In genomic region chr6:32191696-32192607, GRCh38 we compare ENCODE assay signal across 1 cellular context.
TF ChIP-seq lines count a peak whose summit lies in the region.

No MANE protein-coding gene starts in this region.

TF ChIP-seq in K562, 482 proteins besides CTCF, POLR2A, EP300 and RAD21:
- no peak for TF ChIP-seq MTA1 (IDR thresholded peaks at IDR 0.05; ENCODE audit: borderline replicate concordance)
- 0 out of 2 replicates have a peak, but pooled peaks have one; percentile 20 for TF ChIP-seq HINFP (tag; conservative IDR thresholded peaks at IDR 0.05; ENCODE audit: low read depth)
- no peak for TF ChIP-seq SMARCC2 (IDR thresholded peaks at IDR 0.05; ENCODE audit: low read depth)
- TF ChIP-seq, protein P1, sequence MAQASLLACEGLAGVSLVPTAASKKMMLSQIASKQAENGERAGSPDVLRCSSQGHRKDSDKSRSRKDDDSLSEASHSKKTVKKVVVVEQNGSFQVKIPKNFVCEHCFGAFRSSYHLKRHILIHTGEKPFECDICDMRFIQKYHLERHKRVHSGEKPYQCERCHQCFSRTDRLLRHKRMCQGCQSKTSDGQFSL (CRISPR knock-in tag; IDR thresholded peaks at IDR 0.05), result peak; percentile 38; the same call in 1 of the 2 replicates
- TF ChIP-seq, protein P1 (tag; IDR thresholded peaks at IDR 0.05), result no peak; a peak in 1 of 4 replicates
- TF ChIP-seq SMARCA5 (IDR thresholded peaks at IDR 0.05), result no peak
- peak; percentile 37; the same call in 1 of the 2 replicates for TF ChIP-seq DMBX1 (CRISPR knock-in tag; IDR thresholded peaks at IDR 0.05; ENCODE audit: borderline replicate concordance)
- TF ChIP-seq ZNF696 (CRISPR knock-in tag; conservative IDR thresholded peaks at IDR 0.05), result no peak
- TF ChIP-seq THRB (CRISPR knock-in tag; conservative IDR thresholded peaks at IDR 0.05), result 0 out of 2 replicates have a peak, but pooled peaks have one; percentile 28
- peak; percentile 23; the same call in 1 of the 2 replicates for TF ChIP-seq ZFX (CRISPR knock-in tag; IDR thresholded peaks at IDR 0.05)
- TF ChIP-seq POLR2G (IDR thresholded peaks at IDR 0.05; ENCODE audit: low read depth, low read length), result peak; percentile 51
- no peak for TF ChIP-seq FOSL1 (tag; conservative IDR thresholded peaks at IDR 0.05)
- TF ChIP-seq ARID1B (IDR thresholded peaks at IDR 0.05), result no peak
- TF ChIP-seq RBFOX2 (IDR thresholded peaks at IDR 0.05; ENCODE audit: low read depth, low read length), result peak; percentile 62
- no peak for TF ChIP-seq KLF6 (CRISPR knock-in tag; IDR thresholded peaks at IDR 0.05; ENCODE audit: borderline replicate concordance)
- no peak for TF ChIP-seq ZNF23 (CRISPR knock-in tag; IDR thresholded peaks at IDR 0.05)
- TF ChIP-seq, protein P2, sequence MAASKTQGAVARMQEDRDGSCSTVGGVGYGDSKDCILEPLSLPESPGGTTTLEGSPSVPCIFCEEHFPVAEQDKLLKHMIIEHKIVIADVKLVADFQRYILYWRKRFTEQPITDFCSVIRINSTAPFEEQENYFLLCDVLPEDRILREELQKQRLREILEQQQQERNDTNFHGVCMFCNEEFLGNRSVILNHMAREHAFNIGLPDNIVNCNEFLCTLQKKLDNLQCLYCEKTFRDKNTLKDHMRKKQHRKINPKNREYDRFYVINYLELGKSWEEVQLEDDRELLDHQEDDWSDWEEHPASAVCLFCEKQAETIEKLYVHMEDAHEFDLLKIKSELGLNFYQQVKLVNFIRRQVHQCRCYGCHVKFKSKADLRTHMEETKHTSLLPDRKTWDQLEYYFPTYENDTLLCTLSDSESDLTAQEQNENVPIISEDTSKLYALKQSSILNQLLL (CRISPR knock-in tag; IDR thresholded peaks at IDR 0.05; ENCODE audit: borderline replicate concordance), result no peak
- TF ChIP-seq ZBTB1 (CRISPR knock-in tag; IDR thresholded peaks at IDR 0.05; ENCODE audit: borderline replicate concordance, low read depth), result no peak
- no peak for TF ChIP-seq MAZ (CRISPR knock-in tag; conservative IDR thresholded peaks at IDR 0.05 in 1 of 2, IDR thresholded peaks at IDR 0.05 in 1 of 2)
- peak in 1 of 2 experiments; percentile 27; a peak in 1 of 4 replicates for TF ChIP-seq HDAC1 (IDR thresholded peaks at IDR 0.05)
- TF ChIP-seq NBN (IDR thresholded peaks at IDR 0.05; ENCODE audit: low read depth), result no peak
- no peak for TF ChIP-seq MCM5 (IDR thresholded peaks at IDR 0.05; ENCODE audit: low read depth)
- TF ChIP-seq, protein P3, sequence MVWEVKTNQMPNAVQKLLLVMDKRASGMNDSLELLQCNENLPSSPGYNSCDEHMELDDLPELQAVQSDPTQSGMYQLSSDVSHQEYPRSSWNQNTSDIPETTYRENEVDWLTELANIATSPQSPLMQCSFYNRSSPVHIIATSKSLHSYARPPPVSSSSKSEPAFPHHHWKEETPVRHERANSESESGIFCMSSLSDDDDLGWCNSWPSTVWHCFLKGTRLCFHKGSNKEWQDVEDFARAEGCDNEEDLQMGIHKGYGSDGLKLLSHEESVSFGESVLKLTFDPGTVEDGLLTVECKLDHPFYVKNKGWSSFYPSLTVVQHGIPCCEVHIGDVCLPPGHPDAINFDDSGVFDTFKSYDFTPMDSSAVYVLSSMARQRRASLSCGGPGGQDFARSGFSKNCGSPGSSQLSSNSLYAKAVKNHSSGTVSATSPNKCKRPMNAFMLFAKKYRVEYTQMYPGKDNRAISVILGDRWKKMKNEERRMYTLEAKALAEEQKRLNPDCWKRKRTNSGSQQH (CRISPR knock-in tag; IDR thresholded peaks at IDR 0.05), result 0 out of 2 replicates have a peak, but pooled peaks have one; percentile 12
- TF ChIP-seq ZBTB7A (IDR thresholded peaks at IDR 0.05; ENCODE audit: borderline replicate concordance, control insufficient read depth, low read depth, low read length), result peak; percentile 58; the same call in 1 of the 2 replicates
- TF ChIP-seq ZNF830 (CRISPR knock-in tag; IDR thresholded peaks at IDR 0.05), result no peak
- TF ChIP-seq ZFP30 (CRISPR knock-in tag; IDR thresholded peaks at IDR 0.05; ENCODE audit: borderline replicate concordance), result no peak
- TF ChIP-seq ZBTB26 (CRISPR knock-in tag; IDR thresholded peaks at IDR 0.05), result 0 out of 2 replicates have a peak, but pooled peaks have one; percentile 38
- TF ChIP-seq, protein P4, sequence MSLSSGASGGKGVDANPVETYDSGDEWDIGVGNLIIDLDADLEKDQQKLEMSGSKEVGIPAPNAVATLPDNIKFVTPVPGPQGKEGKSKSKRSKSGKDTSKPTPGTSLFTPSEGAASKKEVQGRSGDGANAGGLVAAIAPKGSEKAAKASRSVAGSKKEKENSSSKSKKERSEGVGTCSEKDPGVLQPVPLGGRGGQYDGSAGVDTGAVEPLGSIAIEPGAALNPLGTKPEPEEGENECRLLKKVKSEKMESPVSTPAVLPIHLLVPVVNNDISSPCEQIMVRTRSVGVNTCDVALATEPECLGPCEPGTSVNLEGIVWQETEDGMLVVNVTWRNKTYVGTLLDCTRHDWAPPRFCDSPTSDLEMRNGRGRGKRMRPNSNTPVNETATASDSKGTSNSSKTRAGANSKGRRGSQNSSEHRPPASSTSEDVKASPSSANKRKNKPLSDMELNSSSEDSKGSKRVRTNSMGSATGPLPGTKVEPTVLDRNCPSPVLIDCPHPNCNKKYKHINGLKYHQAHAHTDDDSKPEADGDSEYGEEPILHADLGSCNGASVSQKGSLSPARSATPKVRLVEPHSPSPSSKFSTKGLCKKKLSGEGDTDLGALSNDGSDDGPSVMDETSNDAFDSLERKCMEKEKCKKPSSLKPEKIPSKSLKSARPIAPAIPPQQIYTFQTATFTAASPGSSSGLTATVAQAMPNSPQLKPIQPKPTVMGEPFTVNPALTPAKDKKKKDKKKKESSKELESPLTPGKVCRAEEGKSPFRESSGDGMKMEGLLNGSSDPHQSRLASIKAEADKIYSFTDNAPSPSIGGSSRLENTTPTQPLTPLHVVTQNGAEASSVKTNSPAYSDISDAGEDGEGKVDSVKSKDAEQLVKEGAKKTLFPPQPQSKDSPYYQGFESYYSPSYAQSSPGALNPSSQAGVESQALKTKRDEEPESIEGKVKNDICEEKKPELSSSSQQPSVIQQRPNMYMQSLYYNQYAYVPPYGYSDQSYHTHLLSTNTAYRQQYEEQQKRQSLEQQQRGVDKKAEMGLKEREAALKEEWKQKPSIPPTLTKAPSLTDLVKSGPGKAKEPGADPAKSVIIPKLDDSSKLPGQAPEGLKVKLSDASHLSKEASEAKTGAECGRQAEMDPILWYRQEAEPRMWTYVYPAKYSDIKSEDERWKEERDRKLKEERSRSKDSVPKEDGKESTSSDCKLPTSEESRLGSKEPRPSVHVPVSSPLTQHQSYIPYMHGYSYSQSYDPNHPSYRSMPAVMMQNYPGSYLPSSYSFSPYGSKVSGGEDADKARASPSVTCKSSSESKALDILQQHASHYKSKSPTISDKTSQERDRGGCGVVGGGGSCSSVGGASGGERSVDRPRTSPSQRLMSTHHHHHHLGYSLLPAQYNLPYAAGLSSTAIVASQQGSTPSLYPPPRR (CRISPR knock-in tag; IDR thresholded peaks at IDR 0.05; ENCODE audit: borderline replicate concordance), result no peak
- TF ChIP-seq ZNF146 (CRISPR knock-in tag; IDR thresholded peaks at IDR 0.05; ENCODE audit: unreplicated experiment), result no peak
- TF ChIP-seq NFRKB (IDR thresholded peaks at IDR 0.05; ENCODE audit: low read depth), result peak; percentile 84; the same call in 1 of the 2 replicates
- TF ChIP-seq KHSRP (IDR thresholded peaks at IDR 0.05), result no peak
- no peak for TF ChIP-seq ZNF583 (CRISPR knock-in tag; IDR thresholded peaks at IDR 0.05)
- TF ChIP-seq NFE2L1 (tag; IDR thresholded peaks at IDR 0.05; ENCODE audit: borderline replicate concordance, low read depth), result no peak
- TF ChIP-seq SMARCA4 (IDR thresholded peaks at IDR 0.05), result no peak
- TF ChIP-seq ZNF699 (CRISPR knock-in tag; IDR thresholded peaks at IDR 0.05; ENCODE audit: insufficient replicate concordance), result no peak
- no peak for TF ChIP-seq HDAC2 (IDR thresholded peaks at IDR 0.05)
- TF ChIP-seq, protein P5, sequence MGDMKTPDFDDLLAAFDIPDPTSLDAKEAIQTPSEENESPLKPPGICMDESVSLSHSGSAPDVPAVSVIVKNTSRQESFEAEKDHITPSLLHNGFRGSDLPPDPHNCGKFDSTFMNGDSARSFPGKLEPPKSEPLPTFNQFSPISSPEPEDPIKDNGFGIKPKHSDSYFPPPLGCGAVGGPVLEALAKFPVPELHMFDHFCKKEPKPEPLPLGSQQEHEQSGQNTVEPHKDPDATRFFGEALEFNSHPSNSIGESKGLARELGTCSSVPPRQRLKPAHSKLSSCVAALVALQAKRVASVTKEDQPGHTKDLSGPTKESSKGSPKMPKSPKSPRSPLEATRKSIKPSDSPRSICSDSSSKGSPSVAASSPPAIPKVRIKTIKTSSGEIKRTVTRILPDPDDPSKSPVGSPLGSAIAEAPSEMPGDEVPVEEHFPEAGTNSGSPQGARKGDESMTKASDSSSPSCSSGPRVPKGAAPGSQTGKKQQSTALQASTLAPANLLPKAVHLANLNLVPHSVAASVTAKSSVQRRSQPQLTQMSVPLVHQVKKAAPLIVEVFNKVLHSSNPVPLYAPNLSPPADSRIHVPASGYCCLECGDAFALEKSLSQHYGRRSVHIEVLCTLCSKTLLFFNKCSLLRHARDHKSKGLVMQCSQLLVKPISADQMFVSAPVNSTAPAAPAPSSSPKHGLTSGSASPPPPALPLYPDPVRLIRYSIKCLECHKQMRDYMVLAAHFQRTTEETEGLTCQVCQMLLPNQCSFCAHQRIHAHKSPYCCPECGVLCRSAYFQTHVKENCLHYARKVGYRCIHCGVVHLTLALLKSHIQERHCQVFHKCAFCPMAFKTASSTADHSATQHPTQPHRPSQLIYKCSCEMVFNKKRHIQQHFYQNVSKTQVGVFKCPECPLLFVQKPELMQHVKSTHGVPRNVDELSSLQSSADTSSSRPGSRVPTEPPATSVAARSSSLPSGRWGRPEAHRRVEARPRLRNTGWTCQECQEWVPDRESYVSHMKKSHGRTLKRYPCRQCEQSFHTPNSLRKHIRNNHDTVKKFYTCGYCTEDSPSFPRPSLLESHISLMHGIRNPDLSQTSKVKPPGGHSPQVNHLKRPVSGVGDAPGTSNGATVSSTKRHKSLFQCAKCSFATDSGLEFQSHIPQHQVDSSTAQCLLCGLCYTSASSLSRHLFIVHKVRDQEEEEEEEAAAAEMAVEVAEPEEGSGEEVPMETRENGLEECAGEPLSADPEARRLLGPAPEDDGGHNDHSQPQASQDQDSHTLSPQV (IDR thresholded peaks at IDR 0.05), result 0 out of 2 replicates have a peak, but pooled peaks have one; percentile 13
TF ChIP-seq in K562: peak in this region for 13.
